ENCODE assay signal across 8 cellular contexts in genomic region chr17:56593741-56594527, GRCh38. TPM values are rescaled to one million over a fixed set of nuclear protein-coding genes. Genes with fewer than 3 reads are reported as not detected.
A peak's percentile ranks its signal among the peaks of the same experiment; 100 is the strongest.
DNase-seq lines count a peak whose midpoint lies in the region; ATAC-seq and TF ChIP-seq lines count a peak whose summit lies in the region.

No MANE protein-coding gene starts in this region.

- H3K27ac ChIP-seq in substantia nigra (ENCODE audit: low read depth, low read length, poor library complexity, severe bottlenecking), result no peak overlapping the region

- no peak for TF ChIP-seq CTCF in epithelial cell of proximal tubule (conservative IDR thresholded peaks at IDR 0.05; ENCODE audit: low read depth, low read length)

- H3K4me3 ChIP-seq in epithelial cell of proximal tubule (ENCODE audit: low read depth, low read length), result peak overlapping the region; percentile 60

- DNase-seq in AG08395 (ENCODE audit: low spot score) (peak; percentile 72), NCI-H345 (lab: John Stamatoyannopoulos, UW) (peak; percentile 25), epithelial cell of proximal tubule (ENCODE audit: low read depth) (no peak), mucosa of gallbladder (ENCODE audit: low spot score) (peak; percentile 54), substantia nigra (lab: John Stamatoyannopoulos, UW) (peak in 39 of 49 donors; percentile 10 to 74 (median 43))
- peak in 2 of 3 experiments; percentile 16 to 28 for DNase-seq in activated CD8-positive, alpha-beta memory T cell treated with anti-CD3 and anti-CD28 coated beads for 48 hours (ENCODE audit: low read depth in 2 of 3, low spot score in 2 of 3)

- peak; percentile 62 for ATAC-seq in GM19397 (IDR thresholded peaks at IDR 0.05; ENCODE audit: unreplicated experiment)
- no peak for ATAC-seq in HG03039 (IDR thresholded peaks at IDR 0.05; ENCODE audit: unreplicated experiment)

RNA-seq across cellular contexts. Expression of gene NOG, which starts 0.4 kb away (rescaled TPM):
- total RNA-seq in epithelial cell of proximal tubule (75.6 and 86.5 TPM in 2 replicates), mucosa of gallbladder (0.20 TPM)

Comparison
In these comparisons a context has a peak if more than half of its experiments do, and no peak if none do; other contexts are left out.
1. RNA of gene NOG, which starts 0.4 kb away (total RNA-seq): 75.6 to 86.5 TPM in epithelial cell of proximal tubule; 0.20 TPM in mucosa of gallbladder (single experiment); every median in the first group is over 10 times any median in the second.